In the genomic region with DNA sequence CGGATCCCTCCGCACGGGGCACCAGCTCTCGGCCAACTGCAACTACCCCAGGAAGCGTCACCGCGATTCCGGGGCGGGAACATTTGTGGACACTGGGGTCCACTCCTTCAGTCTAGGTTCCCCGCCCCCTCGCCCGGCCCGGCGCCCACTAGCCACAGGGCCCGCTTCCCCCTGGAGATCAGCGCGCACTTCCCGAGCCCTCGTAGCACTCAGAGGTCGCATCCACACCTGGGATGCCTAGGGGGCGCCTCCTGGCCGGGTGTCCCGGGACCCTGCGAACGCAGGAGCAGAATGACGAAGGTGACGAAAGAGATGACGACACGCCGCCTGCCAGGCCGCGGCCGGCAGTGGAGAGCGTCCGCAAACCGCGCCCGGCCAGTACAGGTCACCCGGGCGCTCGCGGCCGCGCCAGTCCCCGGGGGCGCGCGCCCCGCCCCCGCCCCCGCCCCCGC, we compare ENCODE assay signal across 8 cellular contexts. TPM values are rescaled to one million over a fixed set of nuclear protein-coding genes. Genes with fewer than 3 reads are reported as not detected.
A peak's percentile ranks its signal among the peaks of the same experiment; 100 is the strongest.
DNase-seq lines count a peak whose midpoint lies in the region; ATAC-seq lines count a peak whose summit lies in the region.

No MANE protein-coding gene starts in this region.

- peak overlapping the region; percentile 96 for H3K4me3 Mint-ChIP-seq in memory B cell

- peaks cover 18% of the 10 kb centered on the region for H3K4me1 Mint-ChIP-seq in memory B cell

- no peaks in the 10 kb centered on the region for H3K27me3 Mint-ChIP-seq in memory B cell

- no peaks in the 10 kb centered on the region for H3K36me3 Mint-ChIP-seq in memory B cell

- H3K27ac Mint-ChIP-seq in memory B cell = peak overlapping the region; percentile 99

- H3K9me3 Mint-ChIP-seq in memory B cell = no peaks in the 10 kb centered on the region

- ATAC-seq in GM18519 (IDR thresholded peaks at IDR 0.05; ENCODE audit: low FRiP score, unreplicated experiment) (peak; percentile 50), HG03064 (IDR thresholded peaks at IDR 0.05; ENCODE audit: low read depth, unreplicated experiment) (peak; percentile 70), memory B cell (ENCODE audit: low read depth) (peak; percentile 70)

- DNase-seq in AG08396 (ENCODE audit: low spot score) (peak; percentile 82), NCI-H460 (ENCODE audit: extremely low read depth, low read depth) (peak; percentile 74), memory B cell (ENCODE audit: low spot score in 2 of 2) (peak; percentile 74 to 81)
- DNase-seq in activated CD8-positive, alpha-beta memory T cell treated with anti-CD3 and anti-CD28 coated beads for 1 hour (ENCODE audit: extremely low read depth in 1 of 2, low read depth in 1 of 2) = peak; percentile 44 to 54
- DNase-seq in effector CD8-positive, alpha-beta T cell (lab: John Stamatoyannopoulos, UW) = peak; percentile 63
- peak; percentile 52 for DNase-seq in stimulated activated CD8-positive, alpha-beta memory T cell treated with anti-CD3 and anti-CD28 coated beads, Interleukin-12 subunit alpha, Interleukin-12 subunit beta, amount 100 ng/mL, for 1 hour (ENCODE audit: low read depth)

RNA-seq across cellular contexts. Expression of a gene that starts 0.3 kb away (rescaled TPM):
- 30.5 and 31.0 TPM in 2 replicates for total RNA-seq in NCI-H460 (2014; rRNA removed; shearing (Covaris generic))
- polyA plus RNA-seq in NCI-H460 (2014; cell fraction: nucleus; rRNA removed) = 22.5 and 24.2 TPM in 2 replicates

Comparison
In these comparisons a context has a peak if more than half of its experiments do, and no peak if none do; other contexts are left out.
1. Peak in every context shown above with its lines: DNase-seq and ATAC-seq.